1 cellular context compared by ENCODE assay signal in the genomic region with DNA sequence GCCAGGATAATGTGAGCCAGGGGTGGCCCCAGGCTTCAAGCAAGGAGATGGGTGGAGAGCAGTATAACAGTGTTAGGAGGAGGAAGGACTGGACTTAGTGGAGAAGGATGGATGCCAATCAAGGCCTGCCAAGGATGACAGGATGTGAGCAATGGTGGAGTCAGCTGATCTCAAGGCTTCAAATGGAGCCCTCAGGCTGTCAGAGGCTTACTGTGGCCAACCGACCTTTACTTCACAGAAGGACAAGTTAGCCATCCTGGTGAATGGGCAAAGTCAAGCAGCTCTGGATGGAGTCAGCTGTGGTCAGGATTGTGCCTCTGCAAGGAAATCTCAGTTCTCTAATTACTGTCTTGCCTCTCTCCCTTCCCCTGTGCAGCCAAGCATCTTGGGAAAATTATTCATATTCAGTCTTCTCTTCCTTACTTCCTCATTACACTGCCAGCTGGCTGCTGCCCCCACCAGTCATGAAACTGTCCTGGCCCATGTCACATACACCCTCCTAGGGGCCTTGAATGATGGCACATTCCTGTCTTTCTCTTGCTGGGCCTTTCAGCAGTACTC.
TF ChIP-seq lines count a peak whose summit lies in the region.

No MANE protein-coding gene starts in this region.

TF ChIP-seq in IMR-90, 13 proteins besides CTCF, POLR2A, EP300 and RAD21:
- TF ChIP-seq MAZ (IDR thresholded peaks at IDR 0.05; ENCODE audit: borderline replicate concordance, low read depth, low read length) = no peak
- no peak for TF ChIP-seq RCOR1 (IDR thresholded peaks at IDR 0.05; ENCODE audit: insufficient replicate concordance, low read length)
- TF ChIP-seq FOS (IDR thresholded peaks at IDR 0.05; ENCODE audit: low read depth, low read length) = no peak
- TF ChIP-seq SMC3 (IDR thresholded peaks at IDR 0.05; ENCODE audit: low read depth, low read length) = no peak
- TF ChIP-seq CEBPB (IDR thresholded peaks at IDR 0.05; ENCODE audit: low read depth, low read length) = no peak
- no peak for TF ChIP-seq MAFK (IDR thresholded peaks at IDR 0.05; ENCODE audit: low read depth, low read length)
- TF ChIP-seq CHD1 (IDR thresholded peaks at IDR 0.05; ENCODE audit: low read depth, low read length) = no peak
- no peak for TF ChIP-seq MXI1 (IDR thresholded peaks at IDR 0.05; ENCODE audit: borderline replicate concordance, low read depth, low read length)
